8 cellular contexts compared by ENCODE assay signal in the genomic region with DNA sequence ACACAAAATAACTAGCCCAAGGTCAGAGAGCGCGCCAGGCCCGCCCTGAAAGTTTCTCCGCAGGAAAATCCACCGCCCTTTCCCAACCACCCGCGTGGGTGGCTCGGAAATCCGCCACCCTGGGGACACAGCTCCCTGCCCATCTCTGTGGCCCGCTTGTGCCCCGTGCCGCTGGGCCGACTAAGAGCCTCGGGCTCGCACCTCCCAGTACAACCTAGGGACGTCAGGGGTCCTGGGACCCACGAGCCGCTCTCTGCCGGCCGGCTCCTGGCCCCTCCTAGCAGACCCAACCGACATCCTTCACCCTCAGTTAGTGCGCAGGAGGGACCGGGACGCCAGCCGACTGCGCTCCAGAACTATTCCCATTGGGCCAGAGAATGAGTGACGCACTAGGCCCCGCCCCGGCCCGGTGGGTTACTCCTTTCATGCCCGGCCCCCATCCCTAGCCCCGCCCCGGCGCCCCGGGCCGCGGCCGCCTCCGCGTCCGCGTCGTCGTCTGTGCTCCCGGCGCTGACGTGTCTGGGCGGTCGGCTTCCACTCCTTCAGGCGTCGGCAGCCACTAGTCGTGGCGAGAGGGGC. TPM values are rescaled to one million over a fixed set of nuclear protein-coding genes. Genes with fewer than 3 reads are reported as not detected.
DNase-seq lines count a peak whose midpoint lies in the region; ATAC-seq and TF ChIP-seq lines count a peak whose summit lies in the region.

No MANE protein-coding gene starts in this region.

- H3K4me2 ChIP-seq in OCI-LY1 (ENCODE audit: low read length): peak overlapping the region; percentile 78

- no peaks in the 10 kb centered on the region for H3K9me2 ChIP-seq in OCI-LY1 (ENCODE audit: low read depth, low read length)

- H3F3A ChIP-seq in OCI-LY1 (ENCODE audit: insufficient read depth, low read length): no peaks in the 10 kb centered on the region

- DNase-seq in DMS 273 (lab: John Stamatoyannopoulos, UW; ENCODE audit: unreplicated experiment) (peak; percentile 99), HuH-7 (ENCODE audit: low spot score) (peak; percentile 81), activated T-cell treated with anti-CD3 and anti-CD28 coated beads for 1 hour (ENCODE audit: low read depth) (peak; percentile 98), epidermal melanocyte (ENCODE audit: insufficient read length, low spot score) (peak; percentile 86)
- peak; percentile 98 for DNase-seq in stimulated activated CD8-positive, alpha-beta memory T cell treated with anti-CD3 and anti-CD28 coated beads, Interleukin-2, amount 100 ng/mL, for 48 hours (ENCODE audit: low read depth in 2 of 2)

- H4K20me1 ChIP-seq in OCI-LY1 (ENCODE audit: insufficient read depth, low read length): no peaks in the 10 kb centered on the region

- H3K9me3 ChIP-seq in OCI-LY1 (ENCODE audit: low read length): 0 out of 2 replicates have a peak, but pooled peaks cover 3% of the 10 kb centered on the region
- H3K9me3 ChIP-seq in mononuclear cell (ENCODE audit: low read depth, low read length): no peaks in the 10 kb centered on the region

- H3K4me1 ChIP-seq in OCI-LY1 (ENCODE audit: insufficient read depth, low read length, severe bottlenecking): peaks cover 19% of the 10 kb centered on the region
- H3K4me1 ChIP-seq in mononuclear cell (ENCODE audit: insufficient read depth, low read length): peaks cover 18% of the 10 kb centered on the region

- H3K79me2 ChIP-seq in OCI-LY1 (ENCODE audit: insufficient read depth, low read length): peaks cover 14% of the 10 kb centered on the region; the same call in 1 of the 2 replicates

- TF ChIP-seq CTCF in OCI-LY1 (IDR thresholded peaks at IDR 0.05; ENCODE audit: low read length): no peak

- H3K27me3 ChIP-seq in OCI-LY1 (ENCODE audit: insufficient read depth, low read length) (no peaks in the 10 kb centered on the region), mononuclear cell (ENCODE audit: insufficient read depth, low read length) (no peaks in the 10 kb centered on the region)

- ATAC-seq in GM21526 (IDR thresholded peaks at IDR 0.05; ENCODE audit: low FRiP score, unreplicated experiment): peak; percentile 96

- no peaks in the 10 kb centered on the region for H3K36me3 ChIP-seq in OCI-LY1 (ENCODE audit: insufficient read depth, low read length)

- H3K27ac ChIP-seq in OCI-LY1 (ENCODE audit: low read depth, low read length, poor library complexity, severe bottlenecking): peak overlapping the region; percentile 32

- peak overlapping the region; percentile 76; the same call in 1 of the 2 replicates for H2AFZ ChIP-seq in OCI-LY1 (ENCODE audit: low read length)

- H3K4me3 ChIP-seq in OCI-LY1 (ENCODE audit: low read depth, low read length, poor library complexity, severe bottlenecking): peak overlapping the region; percentile 86
- peak overlapping the region; percentile 64 for H3K4me3 ChIP-seq in mononuclear cell (ENCODE audit: low read length)

- H3K9ac ChIP-seq in OCI-LY1 (ENCODE audit: low read length): peak overlapping the region; percentile 88

RNA-seq across cellular contexts. Expression of a gene that starts 0.4 kb away (rescaled TPM):
- 40.2 TPM for total RNA-seq in mononuclear cell

Comparison
In these comparisons a context has a peak if more than half of its experiments do, and no peak if none do; other contexts are left out.
1. Peak in every context shown above with its lines: DNase-seq, ATAC-seq, H3K4me3 ChIP-seq and H3K27ac ChIP-seq.